15 cellular contexts compared by ENCODE assay signal in genomic region chr9:126108240-126108639, GRCh38.
DNase-seq lines count a peak whose midpoint lies in the region; ATAC-seq and TF ChIP-seq lines count a peak whose summit lies in the region.
"Had no signal": no experiment of that assay in that cellular context is flagged by ENCODE, and none has a peak within 500 bp of the region (broad histone marks: within the 10 kb centered on the region; RNA-seq: fewer than 3 reads in every experiment).

No MANE protein-coding gene starts in this region.

- H3F3A ChIP-seq in neural progenitor cell (ENCODE audit: low read depth), result no peaks in the 10 kb centered on the region

- no peak overlapping the region for H3K27ac Mint-ChIP-seq in neural progenitor cell
- H3K27ac Mint-ChIP-seq: T-cell had no signal

- no peak overlapping the region for H3K27ac ChIP-seq in SJCRH30
- H3K27ac ChIP-seq in neural progenitor cell, result no peak overlapping the region
- H3K27ac ChIP-seq: esophagus squamous epithelium had no signal

- intact Hi-C loops in Right ventricle myocardium superior (cut with DNase I), result no loop called here

- ATAC-seq in Right ventricle myocardium superior (ENCODE audit: poor library complexity) (no peak), HG03378 (IDR thresholded peaks at IDR 0.05; ENCODE audit: unreplicated experiment) (no peak), HG02798 (IDR thresholded peaks at IDR 0.05; ENCODE audit: poor library complexity, unreplicated experiment) (no peak)
- ATAC-seq: T-cell had no signal

- no peaks in the 10 kb centered on the region for H3K36me3 ChIP-seq in H7 (replicated peaks; ENCODE audit: control insufficient read depth, insufficient read depth, low read length)
- H3K36me3 ChIP-seq in SJCRH30, result no peaks in the 10 kb centered on the region
- H3K36me3 ChIP-seq in neural progenitor cell, result no peaks in the 10 kb centered on the region
- H3K36me3 ChIP-seq: esophagus squamous epithelium had no signal

- H3K9ac ChIP-seq in neural progenitor cell, result no peak overlapping the region

- H3K36me3 Mint-ChIP-seq in neural progenitor cell, result no peaks in the 10 kb centered on the region
- H3K36me3 Mint-ChIP-seq: T-cell had no signal

- H4K20me1 ChIP-seq in neural progenitor cell (ENCODE audit: low read depth), result peaks cover 6% of the 10 kb centered on the region

- H3K4me1 Mint-ChIP-seq in neural progenitor cell, result no peaks in the 10 kb centered on the region
- H3K4me1 Mint-ChIP-seq: T-cell had no signal

- H3K4me1 ChIP-seq in SJCRH30 (no peaks in the 10 kb centered on the region), neural progenitor cell (no peaks in the 10 kb centered on the region)
- H3K4me1 ChIP-seq: esophagus squamous epithelium had no signal

- H3K9me3 ChIP-seq in SJCRH30 (replicated peaks) (no peaks in the 10 kb centered on the region), neural progenitor cell (ENCODE audit: low read depth) (no peaks in the 10 kb centered on the region)
- H3K9me3 ChIP-seq: esophagus squamous epithelium had no signal

- no peaks in the 10 kb centered on the region; the same call in 1 of the 2 replicates for H3K27me3 ChIP-seq in H7 (ENCODE audit: control insufficient read depth, insufficient read depth, low read length)
- H3K27me3 ChIP-seq in SJCRH30, result no peaks in the 10 kb centered on the region
- peaks cover 5% of the 10 kb centered on the region for H3K27me3 ChIP-seq in neural progenitor cell

- H3K4me3 ChIP-seq in H7 (ENCODE audit: insufficient read depth, low read depth, low read length) (no peak overlapping the region), SJCRH30 (no peak overlapping the region), epithelial cell of esophagus (ENCODE audit: low read length) (no peak overlapping the region), neural progenitor cell (no peak overlapping the region)
- H3K4me3 ChIP-seq: esophagus squamous epithelium had no signal

- no peaks in the 10 kb centered on the region for H3K79me2 ChIP-seq in neural progenitor cell (ENCODE audit: low read depth)

- no peak overlapping the region for H2AFZ ChIP-seq in neural progenitor cell (replicated peaks)

- DNase-seq in H7, result peak; percentile 75
- peak; percentile 43 to 62 for DNase-seq in SJCRH30
- DNase-seq in epithelial cell of esophagus (ENCODE audit: low read depth), result peak; percentile 14
- peak; percentile 76 for DNase-seq in neural progenitor cell (ENCODE audit: low spot score)
- no peak for DNase-seq in SIG-M5 treated with dmso at 0.1 percent for 504 hours (lab: John Stamatoyannopoulos, UW; ENCODE audit: unreplicated experiment)
- DNase-seq in Right ventricle myocardium superior, result no peak
- DNase-seq: activated gamma-delta T cell treated with Interleukin-2 at 50 U/mL for 16 hours; central memory CD4-positive, alpha-beta T cell; esophagus squamous epithelium; kidney; NCI-H2227 treated with DMSO at 0.1 percent for 48 hours; substantia nigra; T-cell had no signal

- no peaks in the 10 kb centered on the region for H3K9me3 Mint-ChIP-seq in neural progenitor cell
- H3K9me3 Mint-ChIP-seq: T-cell had no signal

- TF ChIP-seq CTCF in epithelial cell of esophagus (IDR thresholded peaks at IDR 0.05; ENCODE audit: insufficient read depth, low read depth, low read length, missing control alignments), result no peak
- TF ChIP-seq CTCF in neural progenitor cell (IDR thresholded peaks at IDR 0.05), result no peak

- H3K4me3 Mint-ChIP-seq in neural progenitor cell, result no peak overlapping the region
- H3K4me3 Mint-ChIP-seq: T-cell had no signal

- no peak overlapping the region for H3K4me2 ChIP-seq in neural progenitor cell

- peaks cover 24% of the 10 kb centered on the region for H3K27me3 Mint-ChIP-seq in neural progenitor cell (ENCODE audit: insufficient read depth, low read depth)

Comparison
In these comparisons a context has a peak if more than half of its experiments do, and no peak if none do; other contexts are left out.
1. DNase-seq: peak in H7 (single experiment), SJCRH30 (2 of 2), epithelial cell of esophagus (single experiment) and neural progenitor cell (single experiment); none in SIG-M5 treated with dmso at 0.1 percent for 504 hours (single experiment) and Right ventricle myocardium superior (single experiment).